ENCODE assay signal across 8 cellular contexts in genomic region chr4:3106339-3107186, GRCh38. TPM values are rescaled to one million over a fixed set of nuclear protein-coding genes. Genes with fewer than 3 reads are reported as not detected.
DNase-seq lines count a peak whose midpoint lies in the region; ATAC-seq and TF ChIP-seq lines count a peak whose summit lies in the region.

No MANE protein-coding gene starts in this region.

- H3K9me3 Mint-ChIP-seq in Caco-2 (ENCODE audit: unreplicated experiment): no peaks in the 10 kb centered on the region
- no peaks in the 10 kb centered on the region for H3K9me3 Mint-ChIP-seq in activated T-cell treated with anti-CD3 and anti-CD28 coated beads, Interleukin-2, amount 50 U/mL, for 24 hours
- H3K9me3 Mint-ChIP-seq in naive thymus-derived CD8-positive, alpha-beta T cell: no peaks in the 10 kb centered on the region
- no peaks in the 10 kb centered on the region for H3K9me3 Mint-ChIP-seq in stimulated activated effector memory CD8-positive, alpha-beta T cell treated with anti-CD3 and anti-CD28 coated beads, Interleukin-12 subunit alpha, Interleukin-12 subunit beta, amount 100 ng/mL, for 72 hours

- no peak overlapping the region for H3K27ac ChIP-seq in PC-3 (ENCODE audit: low read length)
- peak overlapping the region; percentile 73 to 83 (median 78) for H3K27ac ChIP-seq in esophagus muscularis mucosa (replicated peaks in 1 of 4)

- no peak overlapping the region for H2AFZ ChIP-seq in PC-3 (ENCODE audit: low read length)

- ATAC-seq in GM19468 (IDR thresholded peaks at IDR 0.05; ENCODE audit: extremely low read depth, unreplicated experiment): peak; percentile 39
- peak; percentile 97 for ATAC-seq in PC-3
- ATAC-seq in naive thymus-derived CD8-positive, alpha-beta T cell: peak; percentile 99
- ATAC-seq in stimulated activated effector memory CD8-positive, alpha-beta T cell treated with anti-CD3 and anti-CD28 coated beads, Interleukin-12 subunit alpha, Interleukin-12 subunit beta, amount 100 ng/mL, for 72 hours: peak; percentile 100

- POLR2A ChIA-PET in Caco-2 (lab: Charles Lee) (no interaction called here), PC-3 (lab: Charles Lee; ENCODE audit: unreplicated experiment) (no interaction called here)
- POLR2A ChIA-PET in naive thymus-derived CD8-positive, alpha-beta T cell (lab: Charles Lee): interaction anchor here (0.8 kb wide), 1 partner anchor 46 kb away, joined by 3 read pairs; no protein-coding TSS in a partner anchor

- BruUV-seq in Caco-2 (replicated peaks; lab: Mats Ljungman, UMichigan): no TSS peak
- BruUV-seq in PC-3 (replicated peaks; lab: Mats Ljungman, UMichigan): no TSS peak

- TF ChIP-seq EP300 in esophagus muscularis mucosa (IDR thresholded peaks at IDR 0.05): no peak

- H3K36me3 ChIP-seq in Caco-2 (ENCODE audit: control insufficient read depth, insufficient read depth, low read length) (no peaks in the 10 kb centered on the region; the same call in 1 of the 2 replicates), PC-3 (ENCODE audit: low read depth, low read length) (peaks cover 15% of the 10 kb centered on the region), esophagus muscularis mucosa (peaks cover 0 to 69% (median 43%) of the 10 kb centered on the region in 4 donors)

- TF ChIP-seq CTCF in Caco-2 (IDR thresholded peaks at IDR 0.05; ENCODE audit: insufficient read depth in 1 of 2, low read depth in 1 of 2, low read length in 1 of 2, severe bottlenecking in 1 of 2, unreplicated experiment in 1 of 2) (peak; percentile 92 to 96), PC-3 (conservative IDR thresholded peaks at IDR 0.05; ENCODE audit: low read depth, low read length) (peak; percentile 90), esophagus muscularis mucosa (IDR thresholded peaks at IDR 0.05) (peak; percentile 95 to 99 (median 98))

- H3K4me1 Mint-ChIP-seq in Caco-2 (ENCODE audit: low read depth, unreplicated experiment): peaks cover 6% of the 10 kb centered on the region
- peaks cover 17% of the 10 kb centered on the region for H3K4me1 Mint-ChIP-seq in activated T-cell treated with anti-CD3 and anti-CD28 coated beads, Interleukin-2, amount 50 U/mL, for 24 hours (ENCODE audit: low read depth)
- H3K4me1 Mint-ChIP-seq in naive thymus-derived CD8-positive, alpha-beta T cell: peaks cover 8 to 12% (median 8%) of the 10 kb centered on the region in 4 donors
- H3K4me1 Mint-ChIP-seq in stimulated activated effector memory CD8-positive, alpha-beta T cell treated with anti-CD3 and anti-CD28 coated beads, Interleukin-12 subunit alpha, Interleukin-12 subunit beta, amount 100 ng/mL, for 72 hours: peaks cover 15% of the 10 kb centered on the region

- no peaks in the 10 kb centered on the region for H3K27me3 Mint-ChIP-seq in Caco-2 (ENCODE audit: insufficient read depth, unreplicated experiment)
- no peaks in the 10 kb centered on the region for H3K27me3 Mint-ChIP-seq in activated T-cell treated with anti-CD3 and anti-CD28 coated beads, Interleukin-2, amount 50 U/mL, for 24 hours
- H3K27me3 Mint-ChIP-seq in naive thymus-derived CD8-positive, alpha-beta T cell: no peaks in the 10 kb centered on the region

- CTCF ChIA-PET in Caco-2 (lab: Charles Lee) (no interaction called here), PC-3 (lab: Charles Lee) (interaction anchor here (0.5 kb wide), 1 partner anchor 60 kb away, joined by 4 read pairs; no protein-coding TSS in a partner anchor)

- no peaks in the 10 kb centered on the region for H3K79me2 ChIP-seq in PC-3 (ENCODE audit: low read length)

- DNase-seq in Caco-2 (peak; percentile 73 to 86), HPDE6-E6E7 (ENCODE audit: extremely low spot score) (peak; percentile 96), PC-3 (peak; percentile 90), esophagus muscularis mucosa (ENCODE audit: extremely low spot score) (peak; percentile 98)
- DNase-seq in activated T-cell treated with anti-CD3 and anti-CD28 coated beads, Interleukin-2, amount 50 U/mL, for 24 hours: peak; percentile 95
- peak; percentile 63 to 86 (median 74) for DNase-seq in naive thymus-derived CD8-positive, alpha-beta T cell
- peak; percentile 94 to 96 for DNase-seq in stimulated activated effector memory CD8-positive, alpha-beta T cell treated with anti-CD3 and anti-CD28 coated beads, Interleukin-12 subunit alpha, Interleukin-12 subunit beta, amount 100 ng/mL, for 72 hours (ENCODE audit: low spot score in 2 of 2)

- H3K4me3 ChIP-seq in Caco-2 (ENCODE audit: low read depth, low read length) (no peak overlapping the region), PC-3 (ENCODE audit: low read length) (no peak overlapping the region), esophagus muscularis mucosa (no peak overlapping the region)

- no peak overlapping the region for H3K27ac Mint-ChIP-seq in Caco-2 (ENCODE audit: unreplicated experiment)
- H3K27ac Mint-ChIP-seq in activated T-cell treated with anti-CD3 and anti-CD28 coated beads, Interleukin-2, amount 50 U/mL, for 24 hours: peak overlapping the region; percentile 84
- peak overlapping the region in 4 of 10 donors; percentile 14 to 68 (median 38) for H3K27ac Mint-ChIP-seq in naive thymus-derived CD8-positive, alpha-beta T cell
- H3K27ac Mint-ChIP-seq in stimulated activated effector memory CD8-positive, alpha-beta T cell treated with anti-CD3 and anti-CD28 coated beads, Interleukin-12 subunit alpha, Interleukin-12 subunit beta, amount 100 ng/mL, for 72 hours: no peak overlapping the region

- H3K4me3 Mint-ChIP-seq in Caco-2 (ENCODE audit: unreplicated experiment): no peak overlapping the region
- H3K4me3 Mint-ChIP-seq in activated T-cell treated with anti-CD3 and anti-CD28 coated beads, Interleukin-2, amount 50 U/mL, for 24 hours: no peak overlapping the region
- no peak overlapping the region for H3K4me3 Mint-ChIP-seq in naive thymus-derived CD8-positive, alpha-beta T cell
- no peak overlapping the region for H3K4me3 Mint-ChIP-seq in stimulated activated effector memory CD8-positive, alpha-beta T cell treated with anti-CD3 and anti-CD28 coated beads, Interleukin-12 subunit alpha, Interleukin-12 subunit beta, amount 100 ng/mL, for 72 hours

- H3K36me3 Mint-ChIP-seq in Caco-2 (ENCODE audit: insufficient read depth, unreplicated experiment): peaks cover 58% of the 10 kb centered on the region
- peaks cover 85% of the 10 kb centered on the region for H3K36me3 Mint-ChIP-seq in activated T-cell treated with anti-CD3 and anti-CD28 coated beads, Interleukin-2, amount 50 U/mL, for 24 hours (ENCODE audit: low read depth)
- peaks cover 0 to 89% (median 16%) of the 10 kb centered on the region in 3 donors for H3K36me3 Mint-ChIP-seq in naive thymus-derived CD8-positive, alpha-beta T cell
- H3K36me3 Mint-ChIP-seq in stimulated activated effector memory CD8-positive, alpha-beta T cell treated with anti-CD3 and anti-CD28 coated beads, Interleukin-12 subunit alpha, Interleukin-12 subunit beta, amount 100 ng/mL, for 72 hours: peaks cover 88% of the 10 kb centered on the region

- no peaks in the 10 kb centered on the region for H3K9me2 ChIP-seq in PC-3 (replicated peaks; ENCODE audit: low read length)

- H3K9me3 ChIP-seq in Caco-2: no peaks in the 10 kb centered on the region
- H3K9me3 ChIP-seq in PC-3 (ENCODE audit: low read length): no peaks in the 10 kb centered on the region
- no peaks in the 10 kb centered on the region for H3K9me3 ChIP-seq in esophagus muscularis mucosa

- no peak overlapping the region for H3K4me2 ChIP-seq in PC-3 (ENCODE audit: low read length)

- H3K27me3 ChIP-seq in Caco-2 (replicated peaks; ENCODE audit: control insufficient read depth, insufficient read depth, low read length): no peaks in the 10 kb centered on the region
- no peaks in the 10 kb centered on the region for H3K27me3 ChIP-seq in PC-3 (ENCODE audit: low read length)
- no peaks in the 10 kb centered on the region for H3K27me3 ChIP-seq in esophagus muscularis mucosa

- no peak overlapping the region for H3K9ac ChIP-seq in PC-3 (ENCODE audit: low read length)

- 6% methylated on average over 7 of the region's 7 CpGs for WGBS in esophagus muscularis mucosa

- H3K4me1 ChIP-seq in Caco-2 (no peaks in the 10 kb centered on the region), PC-3 (ENCODE audit: insufficient read depth, low read length) (peaks cover 13% of the 10 kb centered on the region), esophagus muscularis mucosa (peaks cover 24 to 53% (median 46%) of the 10 kb centered on the region in 4 donors)

- intact Hi-C loops in Caco-2 (cut with micrococcal nuclease; ENCODE audit: unreplicated experiment) (loop anchor here (2.0 to 10.0 kb wide), 3 partner anchors 28 to 78 kb away; no protein-coding TSS in a partner anchor), PC-3 (cut with micrococcal nuclease) (loop anchor here (1.0 to 2.0 kb wide), 2 partner anchors 30 to 38 kb away; no protein-coding TSS in a partner anchor), esophagus muscularis mucosa (cut with DNase I) (loop anchor here (2.0 to 10.0 kb wide), 2 partner anchors 28 to 98 kb away; no protein-coding TSS in a partner anchor)

- no peaks in the 10 kb centered on the region for H4K20me1 ChIP-seq in PC-3 (ENCODE audit: low read length)

- no peak for TF ChIP-seq POLR2A in esophagus muscularis mucosa (IDR thresholded peaks at IDR 0.05; ENCODE audit: low read depth)

- H3F3A ChIP-seq in PC-3 (ENCODE audit: low read length, unreplicated experiment): no peaks in the 10 kb centered on the region

RNA-seq across cellular contexts. Expression of gene HTT, which starts 32.1 kb away (rescaled TPM):
- total RNA-seq in Caco-2 (2022) (57.5 and 63.3 TPM in 2 replicates), PC-3 (2014; rRNA removed) (18.4 and 36.3 TPM in 2 replicates), esophagus muscularis mucosa (10 to 100 TPM; 30.2 to 65.7 (median 49.3) TPM)
- total RNA-seq in naive thymus-derived CD8-positive, alpha-beta T cell: 10 to 100 TPM; 56.7 to 64.6 TPM
- 1 to 10 TPM; 2.2 to 5.0 (median 2.7) TPM for polyA plus RNA-seq in naive thymus-derived CD8-positive, alpha-beta T cell

RNA-seq across cellular contexts. Expression of gene HTT-AS, which starts 32.2 kb away (rescaled TPM):
- total RNA-seq in Caco-2 (2022) (not detected in 2 replicates), PC-3 (2014; rRNA removed) (not detected in 2 replicates), esophagus muscularis mucosa (not detected)
- not detected for total RNA-seq in naive thymus-derived CD8-positive, alpha-beta T cell
- polyA plus RNA-seq in naive thymus-derived CD8-positive, alpha-beta T cell: not detected

Comparison
In these comparisons a context has a peak if more than half of its experiments do, and no peak if none do; other contexts are left out.
1. ATAC-seq: peak in every context shown above with its lines; median percentile 100 in stimulated activated effector memory CD8-positive, alpha-beta T cell treated with anti-CD3 and anti-CD28 coated beads, Interleukin-12 subunit alpha, Interleukin-12 subunit beta, amount 100 ng/mL, for 72 hours; 99 in naive thymus-derived CD8-positive, alpha-beta T cell; 97 in PC-3; 39 in GM19468.